In genomic region chr3:188539631-188540194, GRCh38 we compare ENCODE assay signal across 21 cellular contexts.
A peak's percentile ranks its signal among the peaks of the same experiment; 100 is the strongest.
DNase-seq lines count a peak whose midpoint lies in the region; ATAC-seq lines count a peak whose summit lies in the region.
"Had no signal": no experiment of that assay in that cellular context is flagged by ENCODE, and none has a peak within 500 bp of the region (broad histone marks: within the 10 kb centered on the region; RNA-seq: fewer than 3 reads in every experiment).

No MANE protein-coding gene starts in this region.

- DNase-seq in AG08395 (ENCODE audit: low spot score): peak; percentile 13
- peak; percentile 29 for DNase-seq in EH (ENCODE audit: low read depth)
- peak; percentile 29 for DNase-seq in NCI-H1694 treated with DMSO at 0.1 percent for 48 hours (lab: John Stamatoyannopoulos, UW)
- peak; percentile 40 for DNase-seq in fibroblast of peridontal ligament (ENCODE audit: extremely low read depth)
- no peak for DNase-seq in stimulated activated naive CD4-positive, alpha-beta T cell (lab: John Stamatoyannopoulos, UW)
- DNase-seq in SKM-1 treated with dmso at 0.1 percent for 144 hours (lab: John Stamatoyannopoulos, UW; ENCODE audit: unreplicated experiment): no peak
- DNase-seq in NAMALWA (ENCODE audit: low spot score): no peak
- DNase-seq: CD4-positive, alpha-beta T cell; COR-L47; DMS153; GDM1; H7; KBM-7; MM.1S; NCI-H1092; NCI-H1436; NCI-H2029; NCI-H526; Peyer's patch had no signal

- ATAC-seq in HG02642 (IDR thresholded peaks at IDR 0.05; ENCODE audit: poor library complexity, unreplicated experiment): no peak
- ATAC-seq: SK-N-SH treated with all-trans-retinoic acid at 6 μM for 48 hours had no signal

Comparison
In these comparisons a context has a peak if more than half of its experiments do, and no peak if none do; other contexts are left out.
1. DNase-seq: peak in AG08395 (single experiment), EH (single experiment), NCI-H1694 treated with DMSO at 0.1 percent for 48 hours (single experiment) and fibroblast of peridontal ligament (single experiment); none in stimulated activated naive CD4-positive, alpha-beta T cell (0 of 6), SKM-1 treated with dmso at 0.1 percent for 144 hours (single experiment) and NAMALWA (single experiment).